Comparison of ENCODE assay signal across 15 cellular contexts in genomic region chr1:178004926-178005391, GRCh38. TPM values are rescaled to one million over a fixed set of nuclear protein-coding genes. Genes with fewer than 3 reads are reported as not detected.
A peak's percentile ranks its signal among the peaks of the same experiment; 100 is the strongest.
DNase-seq lines count a peak whose midpoint lies in the region; ATAC-seq, FAIRE-seq and TF ChIP-seq lines count a peak whose summit lies in the region.
"Had no signal": no experiment of that assay in that cellular context is flagged by ENCODE, and none has a peak within 500 bp of the region (broad histone marks: within the 10 kb centered on the region; RNA-seq: fewer than 3 reads in every experiment).

No MANE protein-coding gene starts in this region.

- no peak overlapping the region for H3K27ac ChIP-seq in breast epithelium
- no peak overlapping the region for H3K27ac ChIP-seq in testis
- H3K27ac ChIP-seq in heart left ventricle, result no peak overlapping the region
- H3K27ac ChIP-seq: gastrocnemius medialis, left ventricle myocardium inferior, SJCRH30 had no signal

- no peaks in the 10 kb centered on the region for H3K9me3 Mint-ChIP-seq in MCF 10A (ENCODE audit: unreplicated experiment)

- POLR2A ChIA-PET in MCF 10A (lab: Yijun Ruan, JAX), result interaction anchor here (0.7 kb wide), 1 partner anchor 684 kb away, joined by 3 read pairs; no protein-coding TSS in a partner anchor

- H3K4me3 ChIP-seq in breast epithelium (no peak overlapping the region), bronchial epithelial cell (ENCODE audit: low read depth, low read length) (no peak overlapping the region), testis (no peak overlapping the region), heart left ventricle (no peak overlapping the region)
- H3K4me3 ChIP-seq: gastrocnemius medialis, left ventricle myocardium inferior, SJCRH30 had no signal

- peak; percentile 23 for FAIRE-seq in bronchial epithelial cell (lab: Jason Lieb, UNC)
- FAIRE-seq: A204.1 had no signal

- H3K36me3 ChIP-seq in breast epithelium (no peaks in the 10 kb centered on the region), bronchial epithelial cell (ENCODE audit: control insufficient read depth, insufficient read depth, low read length) (no peaks in the 10 kb centered on the region), testis (ENCODE audit: low read depth, missing control alignments) (no peaks in the 10 kb centered on the region), heart left ventricle (peaks cover 0 to 28% (median 10%) of the 10 kb centered on the region in 9 donors)
- H3K36me3 ChIP-seq: gastrocnemius medialis, SJCRH30 had no signal

- no peak overlapping the region for H3K27ac Mint-ChIP-seq in MCF 10A (ENCODE audit: low read depth, unreplicated experiment)

- H3K27me3 Mint-ChIP-seq in MCF 10A (ENCODE audit: insufficient read depth, unreplicated experiment), result no peaks in the 10 kb centered on the region

- no peak overlapping the region for H3K4me3 Mint-ChIP-seq in MCF 10A (ENCODE audit: unreplicated experiment)

- DNase-seq in MCF 10A (ENCODE audit: unreplicated experiment) (peak; percentile 27), breast epithelium (ENCODE audit: low spot score in 2 of 2) (no peak), bronchial epithelial cell (ENCODE audit: low read depth) (peak; percentile 83), DMS153 (lab: John Stamatoyannopoulos, UW) (no peak), mucosa of gallbladder (ENCODE audit: low spot score) (no peak), testis (no peak), heart left ventricle (no peak)
- DNase-seq: activated CD4-positive, alpha-beta T cell treated with anti-CD3 and anti-CD28 coated beads for 1 hour; activated gamma-delta T cell treated with Interleukin-2 at 50 U/mL for 16 hours; gastrocnemius medialis; left ventricle myocardium inferior; NCI-H2227 treated with DMSO at 0.1 percent for 48 hours; SJCRH30 had no signal

- H3K9me3 ChIP-seq in breast epithelium (no peaks in the 10 kb centered on the region), testis (no peaks in the 10 kb centered on the region), heart left ventricle (no peaks in the 10 kb centered on the region)
- H3K9me3 ChIP-seq: gastrocnemius medialis, left ventricle myocardium inferior, SJCRH30 had no signal

- intact Hi-C loops in MCF 10A (cut with micrococcal nuclease), result no loop called here
- intact Hi-C loops in breast epithelium (cut with DNase I; ENCODE audit: low total_unique reads), result no loop called here
- intact Hi-C loops in testis (cut with DNase I; ENCODE audit: low total_unique reads), result no loop called here
- intact Hi-C loops in heart left ventricle (cut with DNase I), result no loop called here

- 77 to 80% methylated on average over 6 of the region's 6 CpGs for WGBS in testis, 2 donors
- WGBS in heart left ventricle, 4 donors, result 85 to 88% (median 87%) methylated on average over 6 of the region's 6 CpGs

- TF ChIP-seq CTCF in MCF 10A (IDR thresholded peaks at IDR 0.05; ENCODE audit: unreplicated experiment), result no peak
- no peak for TF ChIP-seq CTCF in breast epithelium (IDR thresholded peaks at IDR 0.05)
- TF ChIP-seq CTCF in bronchial epithelial cell (IDR thresholded peaks at IDR 0.05; ENCODE audit: insufficient read depth, low read length, severe bottlenecking), result no peak
- TF ChIP-seq CTCF in testis (IDR thresholded peaks at IDR 0.05), result no peak
- TF ChIP-seq CTCF in heart left ventricle (IDR thresholded peaks at IDR 0.05), result no peak

- no peaks in the 10 kb centered on the region for H3K4me1 ChIP-seq in breast epithelium
- H3K4me1 ChIP-seq in testis, result peaks cover 3% of the 10 kb centered on the region
- peaks cover 0 to 5% (median 0%) of the 10 kb centered on the region in 12 donors for H3K4me1 ChIP-seq in heart left ventricle
- H3K4me1 ChIP-seq: SJCRH30 had no signal

- CTCF ChIA-PET in MCF 10A (lab: Yijun Ruan, JAX), result interaction anchor here (0.7 to 2.0 kb wide), 3 partner anchors 27 to 1059 kb away, joined by 3 to 6 read pairs (median 3); no protein-coding TSS in a partner anchor

- TF ChIP-seq POLR2A in breast epithelium (IDR thresholded peaks at IDR 0.05) (no peak), testis (IDR thresholded peaks at IDR 0.05) (no peak), heart left ventricle (IDR thresholded peaks at IDR 0.05) (no peak)

- H3K4me1 Mint-ChIP-seq in MCF 10A (ENCODE audit: insufficient read depth, unreplicated experiment), result peaks cover 6% of the 10 kb centered on the region

- no peaks in the 10 kb centered on the region for H3K27me3 ChIP-seq in breast epithelium
- H3K27me3 ChIP-seq in bronchial epithelial cell (ENCODE audit: control insufficient read depth, insufficient read depth, low read length), result no peaks in the 10 kb centered on the region
- H3K27me3 ChIP-seq in testis, result no peaks in the 10 kb centered on the region
- H3K27me3 ChIP-seq in heart left ventricle, result no peaks in the 10 kb centered on the region
- H3K27me3 ChIP-seq: gastrocnemius medialis, SJCRH30 had no signal

- no peaks in the 10 kb centered on the region for H3K36me3 Mint-ChIP-seq in MCF 10A (ENCODE audit: insufficient read depth, unreplicated experiment)

- no TSS peak for BruUV-seq in MCF 10A (replicated peaks; lab: Mats Ljungman, UMichigan)

- peak; percentile 65 for ATAC-seq in HG03103 (IDR thresholded peaks at IDR 0.05; ENCODE audit: low read depth, unreplicated experiment)
- no peak for ATAC-seq in heart left ventricle
- ATAC-seq: gastrocnemius medialis had no signal

RNA-seq across cellular contexts. Expression of gene SEC16B, which starts 35.1 kb away (rescaled TPM):
- not detected in 2 replicates for total RNA-seq in MCF 10A (2022)
- 1 to 10 TPM; 3.8 to 8.8 (median 4.8) TPM for total RNA-seq in breast epithelium
- 0.26 TPM in 2 replicates for total RNA-seq in bronchial epithelial cell
- total RNA-seq in mucosa of gallbladder, result 7.3 TPM
- total RNA-seq in testis, result 1 to 10 TPM; 4.8 to 5.9 TPM
- polyA plus RNA-seq in testis (ENCODE audit: insufficient read depth, low read depth, low replicate concordance), result 4.3 TPM
- total RNA-seq in heart left ventricle, result 1 to 10 TPM; 1.2 to 3.3 (median 2.3) TPM
- polyA plus RNA-seq in heart left ventricle, result 1 to 10 TPM; 1.1 to 3.8 TPM

Comparison
In these comparisons a context has a peak if more than half of its experiments do, and no peak if none do; other contexts are left out.
1. DNase-seq: peak in MCF 10A (single experiment) and bronchial epithelial cell (single experiment); none in breast epithelium (0 of 2), DMS153 (single experiment), mucosa of gallbladder (single experiment), testis (single experiment) and heart left ventricle (0 of 5).